Comparison of ENCODE assay signal across 16 cellular contexts in the genomic region with DNA sequence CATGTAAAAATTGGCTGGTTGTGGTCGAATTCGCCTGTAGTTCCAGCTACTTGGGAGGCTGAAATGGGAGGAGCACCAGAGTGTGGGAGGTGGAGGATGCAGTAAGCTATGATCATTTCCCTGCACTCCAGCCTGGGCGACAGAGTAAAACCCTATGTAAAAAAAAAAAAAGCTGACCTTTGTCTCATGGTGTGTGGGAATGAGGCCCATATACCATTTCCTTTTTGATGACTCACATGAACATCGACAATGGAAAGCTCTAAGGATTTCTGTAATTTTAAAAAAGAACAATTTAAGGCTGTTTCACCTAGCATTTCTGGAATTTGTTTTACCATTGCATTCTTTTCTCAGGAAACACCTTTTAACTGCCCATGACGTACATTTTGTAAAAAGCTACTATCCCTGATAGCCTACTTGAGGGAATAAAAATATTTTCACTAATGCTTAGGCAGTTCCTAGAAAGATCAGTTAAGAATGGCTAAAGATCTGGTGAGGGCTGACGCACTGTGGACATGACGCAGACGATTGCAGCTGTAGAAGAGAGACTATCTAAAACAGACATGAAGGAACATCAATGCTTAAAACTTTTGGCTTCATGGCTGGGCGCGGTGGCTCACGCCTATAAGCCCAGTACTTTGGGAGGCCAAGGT.
DNase-seq lines count a peak whose midpoint lies in the region; TF ChIP-seq lines count a peak whose summit lies in the region.
"Had no signal": no experiment of that assay in that cellular context is flagged by ENCODE, and none has a peak within 500 bp of the region (broad histone marks: within the 10 kb centered on the region; RNA-seq: fewer than 3 reads in every experiment).

No MANE protein-coding gene starts in this region.

- H3K27me3 Mint-ChIP-seq in chondrocyte (ENCODE audit: low read depth) (no peaks in the 10 kb centered on the region), nephron (ENCODE audit: low read depth) (no peaks in the 10 kb centered on the region)
- H3K27me3 Mint-ChIP-seq in activated T-helper 2 cell treated with anti-CD3 and anti-CD28 coated beads, Interferon-gamma antibody, Interleukin-2, Interleukin-4, amounts not matched to agents 10 μg/mL and 5 μg/mL and 100 μg/mL, durations not matched to agents 14 hours and 24 hours and 36 hours (ENCODE audit: low read depth): no peaks in the 10 kb centered on the region
- H3K27me3 Mint-ChIP-seq: activated CD4-positive, alpha-beta T cell treated with anti-CD3 and anti-CD28 coated beads, Interleukin-2, amount 10 ng/mL, durations not matched to agents 24 days and 14 days had no signal

- intact Hi-C loops in activated T-helper 2 cell treated with anti-CD3 and anti-CD28 coated beads, Interferon-gamma antibody, Interleukin-2, Interleukin-4, amounts not matched to agents 10 μg/mL and 5 μg/mL and 100 μg/mL, durations not matched to agents 14 hours and 24 hours and 36 hours (cut with micrococcal nuclease): no loop called here

- H3K4me1 Mint-ChIP-seq in chondrocyte (ENCODE audit: low read depth): peaks cover 43% of the 10 kb centered on the region
- peaks cover 6% of the 10 kb centered on the region for H3K4me1 Mint-ChIP-seq in nephron
- H3K4me1 Mint-ChIP-seq in activated T-helper 2 cell treated with anti-CD3 and anti-CD28 coated beads, Interferon-gamma antibody, Interleukin-2, Interleukin-4, amounts not matched to agents 10 μg/mL and 5 μg/mL and 100 μg/mL, durations not matched to agents 14 hours and 24 hours and 36 hours (ENCODE audit: low read depth): no peaks in the 10 kb centered on the region
- H3K4me1 Mint-ChIP-seq: activated CD4-positive, alpha-beta T cell treated with anti-CD3 and anti-CD28 coated beads, Interleukin-2, amount 10 ng/mL, durations not matched to agents 24 days and 14 days had no signal

- H3K27ac Mint-ChIP-seq in chondrocyte (ENCODE audit: unreplicated experiment): peak overlapping the region; percentile 55
- peak overlapping the region in 2 of 3 experiments; percentile 54 to 56 for H3K27ac Mint-ChIP-seq in nephron
- no peak overlapping the region for H3K27ac Mint-ChIP-seq in activated T-helper 2 cell treated with anti-CD3 and anti-CD28 coated beads, Interferon-gamma antibody, Interleukin-2, Interleukin-4, amounts not matched to agents 10 μg/mL and 5 μg/mL and 100 μg/mL, durations not matched to agents 14 hours and 24 hours and 36 hours
- H3K27ac Mint-ChIP-seq: activated CD4-positive, alpha-beta T cell treated with anti-CD3 and anti-CD28 coated beads, Interleukin-2, amount 10 ng/mL, durations not matched to agents 24 days and 14 days; activated T-cell treated with anti-CD3 and anti-CD28 coated beads, Interleukin-2, amount 50 U/mL, for 72 hours had no signal

- DNase-seq in Daoy (ENCODE audit: low read depth): peak; percentile 89
- peak; percentile 27 for DNase-seq in LHCN-M2 (ENCODE audit: low read depth)
- DNase-seq in chondrocyte (ENCODE audit: low spot score): no peak
- DNase-seq in activated CD4-positive, alpha-beta T cell treated with anti-CD3 and anti-CD28 coated beads, Interleukin-2, amount 50 U/mL, for 48 hours: no peak
- DNase-seq in hippocampal formation (lab: John Stamatoyannopoulos, UW): no peak
- DNase-seq in activated T-helper 2 cell treated with anti-CD3 and anti-CD28 coated beads, Interferon-gamma antibody, Interleukin-2, Interleukin-4, amounts not matched to agents 10 μg/mL and 5 μg/mL and 100 μg/mL, durations not matched to agents 14 hours and 24 hours and 36 hours (ENCODE audit: low spot score): no peak
- DNase-seq in NCI-H345 treated with DMSO at 0.1 percent for 48 hours (lab: John Stamatoyannopoulos, UW; ENCODE audit: unreplicated experiment): no peak
- DNase-seq: activated CD4-positive, alpha-beta T cell treated with anti-CD3 and anti-CD28 coated beads, Interleukin-2, amount 10 ng/mL, durations not matched to agents 24 days and 14 days; activated T-cell treated with anti-CD3 and anti-CD28 coated beads, Interleukin-2, amount 50 U/mL, for 72 hours; left ventricle myocardium inferior; NCI-H1092 treated with DMSO at 0.1 percent for 48 hours; NK-92 treated with Interleukin-12 subunit alpha and Interleukin-12 subunit beta, amount 100 ng/mL, for 24 hours; SHP77; stimulated activated CD4-positive, alpha-beta T cell treated with anti-CD3 and anti-CD28 coated beads, Interleukin-1b, Interleukin-23, amount 100 ng/mL, for 48 hours; T-helper 9 cell had no signal

- H3K4me3 Mint-ChIP-seq in chondrocyte (ENCODE audit: unreplicated experiment) (no peak overlapping the region), nephron (no peak overlapping the region)
- H3K4me3 Mint-ChIP-seq in activated T-helper 2 cell treated with anti-CD3 and anti-CD28 coated beads, Interferon-gamma antibody, Interleukin-2, Interleukin-4, amounts not matched to agents 10 μg/mL and 5 μg/mL and 100 μg/mL, durations not matched to agents 14 hours and 24 hours and 36 hours (ENCODE audit: low read depth): no peak overlapping the region
- H3K4me3 Mint-ChIP-seq: activated CD4-positive, alpha-beta T cell treated with anti-CD3 and anti-CD28 coated beads, Interleukin-2, amount 10 ng/mL, durations not matched to agents 24 days and 14 days; activated T-cell treated with anti-CD3 and anti-CD28 coated beads, Interleukin-2, amount 50 U/mL, for 72 hours had no signal

- H3K36me3 Mint-ChIP-seq in chondrocyte (ENCODE audit: low read depth) (no peaks in the 10 kb centered on the region), nephron (ENCODE audit: low read depth) (no peaks in the 10 kb centered on the region)
- H3K36me3 Mint-ChIP-seq in activated T-helper 2 cell treated with anti-CD3 and anti-CD28 coated beads, Interferon-gamma antibody, Interleukin-2, Interleukin-4, amounts not matched to agents 10 μg/mL and 5 μg/mL and 100 μg/mL, durations not matched to agents 14 hours and 24 hours and 36 hours (ENCODE audit: low read depth): no peaks in the 10 kb centered on the region

- H3K9me3 Mint-ChIP-seq in chondrocyte (ENCODE audit: low read depth): no peaks in the 10 kb centered on the region
- H3K9me3 Mint-ChIP-seq in nephron: no peaks in the 10 kb centered on the region
- H3K9me3 Mint-ChIP-seq in activated T-helper 2 cell treated with anti-CD3 and anti-CD28 coated beads, Interferon-gamma antibody, Interleukin-2, Interleukin-4, amounts not matched to agents 10 μg/mL and 5 μg/mL and 100 μg/mL, durations not matched to agents 14 hours and 24 hours and 36 hours: no peaks in the 10 kb centered on the region

- TF ChIP-seq CTCF in chondrocyte (IDR thresholded peaks at IDR 0.05): no peak
- TF ChIP-seq CTCF in nephron (IDR thresholded peaks at IDR 0.05; ENCODE audit: unreplicated experiment in 3 of 3): no peak

Comparison
In these comparisons a context has a peak if more than half of its experiments do, and no peak if none do; other contexts are left out.
1. DNase-seq: peak in Daoy (single experiment) and LHCN-M2 (single experiment); none in chondrocyte (single experiment), activated CD4-positive, alpha-beta T cell treated with anti-CD3 and anti-CD28 coated beads, Interleukin-2, amount 50 U/mL, for 48 hours (0 of 2), hippocampal formation (0 of 2), activated T-helper 2 cell treated with anti-CD3 and anti-CD28 coated beads, Interferon-gamma antibody, Interleukin-2, Interleukin-4, amounts not matched to agents 10 μg/mL and 5 μg/mL and 100 μg/mL, durations not matched to agents 14 hours and 24 hours and 36 hours (single experiment) and NCI-H345 treated with DMSO at 0.1 percent for 48 hours (single experiment).